Comparison of ENCODE assay signal across 8 cellular contexts in the genomic region with DNA sequence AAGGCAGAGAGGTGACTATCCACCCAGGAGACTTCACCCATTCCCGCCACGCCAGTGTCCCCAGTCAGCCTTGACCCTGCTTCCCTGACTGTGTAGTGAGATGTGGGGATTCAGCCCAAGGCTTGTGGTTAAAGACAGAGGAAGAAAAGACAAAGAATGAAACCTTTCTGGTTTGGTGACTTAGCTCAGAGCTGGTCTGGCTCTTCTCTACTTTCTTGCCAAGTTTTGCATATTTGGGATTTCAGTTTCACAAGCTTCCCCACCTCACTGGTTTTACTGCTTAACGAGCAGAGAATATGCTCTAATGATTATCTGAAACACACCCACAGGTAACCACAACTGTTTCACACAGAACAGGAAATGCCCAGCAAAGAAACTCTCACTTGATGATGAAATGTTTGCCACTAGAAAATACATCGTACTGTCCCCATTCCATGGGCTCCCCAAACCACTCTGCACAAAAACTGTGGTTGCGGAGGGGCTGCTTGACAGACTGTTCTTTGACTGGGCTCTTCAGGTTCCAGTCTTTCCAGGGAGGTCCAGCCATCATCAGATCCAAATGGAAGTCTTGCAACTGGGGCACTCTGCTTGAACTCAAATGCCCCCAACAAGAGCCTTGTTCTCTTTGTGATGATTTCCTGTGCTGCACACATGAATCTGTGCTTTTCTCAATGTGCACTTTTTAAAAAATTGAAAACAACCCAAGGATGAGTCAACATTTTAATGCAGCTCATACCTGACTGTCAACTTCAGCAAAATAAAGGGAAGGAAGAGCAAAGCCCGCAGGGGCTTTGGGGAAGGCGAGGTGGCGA.
DNase-seq lines count a peak whose midpoint lies in the region; ATAC-seq and TF ChIP-seq lines count a peak whose summit lies in the region.

No MANE protein-coding gene starts in this region.

- peaks cover 75% of the 10 kb centered on the region for H3K4me1 Mint-ChIP-seq in brain
- H3K4me1 Mint-ChIP-seq in naive thymus-derived CD8-positive, alpha-beta T cell: peaks cover 14 to 72% (median 16%) of the 10 kb centered on the region in 4 donors
- peaks cover 13% of the 10 kb centered on the region for H3K4me1 Mint-ChIP-seq in activated T-helper 2 cell treated with anti-CD3 and anti-CD28 coated beads, Interferon-gamma antibody, Interleukin-2, Interleukin-4, amounts not matched to agents 10 μg/mL and 5 μg/mL and 100 μg/mL, durations not matched to agents 14 hours and 24 hours and 36 hours (ENCODE audit: low read depth)

- H3K27me3 Mint-ChIP-seq in brain: no peaks in the 10 kb centered on the region
- peaks cover 0 to 5% (median 2%) of the 10 kb centered on the region in 5 donors for H3K27me3 Mint-ChIP-seq in naive thymus-derived CD8-positive, alpha-beta T cell
- H3K27me3 Mint-ChIP-seq in activated T-helper 2 cell treated with anti-CD3 and anti-CD28 coated beads, Interferon-gamma antibody, Interleukin-2, Interleukin-4, amounts not matched to agents 10 μg/mL and 5 μg/mL and 100 μg/mL, durations not matched to agents 14 hours and 24 hours and 36 hours (ENCODE audit: low read depth): peaks cover 30% of the 10 kb centered on the region

- TF ChIP-seq POLR2A in NB4 (IDR thresholded peaks at IDR 0.05; ENCODE audit: extremely low read depth, insufficient read length): no peak

- peak; percentile 92 for ATAC-seq in HG02759 (IDR thresholded peaks at IDR 0.05; ENCODE audit: unreplicated experiment)
- ATAC-seq in naive thymus-derived CD8-positive, alpha-beta T cell: peak; percentile 35 to 42

- peaks cover 11% of the 10 kb centered on the region for H3K36me3 Mint-ChIP-seq in brain
- H3K36me3 Mint-ChIP-seq in naive thymus-derived CD8-positive, alpha-beta T cell: no peaks in the 10 kb centered on the region
- H3K36me3 Mint-ChIP-seq in activated T-helper 2 cell treated with anti-CD3 and anti-CD28 coated beads, Interferon-gamma antibody, Interleukin-2, Interleukin-4, amounts not matched to agents 10 μg/mL and 5 μg/mL and 100 μg/mL, durations not matched to agents 14 hours and 24 hours and 36 hours (ENCODE audit: low read depth): no peaks in the 10 kb centered on the region

- intact Hi-C loops in activated T-helper 2 cell treated with anti-CD3 and anti-CD28 coated beads, Interferon-gamma antibody, Interleukin-2, Interleukin-4, amounts not matched to agents 10 μg/mL and 5 μg/mL and 100 μg/mL, durations not matched to agents 14 hours and 24 hours and 36 hours (cut with micrococcal nuclease): loop anchor here (10.0 kb wide), 1 partner anchor 350 kb away; no protein-coding TSS in a partner anchor

- peaks cover 0 to 7% (median 0%) of the 10 kb centered on the region in 5 experiments for H3K9me3 Mint-ChIP-seq in brain
- H3K9me3 Mint-ChIP-seq in naive thymus-derived CD8-positive, alpha-beta T cell: no peaks in the 10 kb centered on the region
- no peaks in the 10 kb centered on the region for H3K9me3 Mint-ChIP-seq in activated T-helper 2 cell treated with anti-CD3 and anti-CD28 coated beads, Interferon-gamma antibody, Interleukin-2, Interleukin-4, amounts not matched to agents 10 μg/mL and 5 μg/mL and 100 μg/mL, durations not matched to agents 14 hours and 24 hours and 36 hours

- peak; percentile 32 for DNase-seq in stimulated activated CD4-positive, alpha-beta T cell treated with anti-CD3 and anti-CD28 coated beads, Interleukin-15, amount 100 ng/mL, for 24 hours
- no peak for DNase-seq in stimulated activated CD4-positive, alpha-beta T cell treated with anti-CD3 and anti-CD28 coated beads, Interleukin-4, amount 100 ng/mL, for 4 hours
- DNase-seq in NB4 (ENCODE audit: low read depth) (peak; percentile 86), SW 1271 (lab: John Stamatoyannopoulos, UW) (no peak)
- DNase-seq in naive thymus-derived CD8-positive, alpha-beta T cell: no peak
- DNase-seq in activated T-helper 2 cell treated with anti-CD3 and anti-CD28 coated beads, Interferon-gamma antibody, Interleukin-2, Interleukin-4, amounts not matched to agents 10 μg/mL and 5 μg/mL and 100 μg/mL, durations not matched to agents 14 hours and 24 hours and 36 hours (ENCODE audit: low spot score): no peak

- no peak overlapping the region for H3K4me3 Mint-ChIP-seq in brain
- peak overlapping the region in 7 of 10 donors; percentile 17 to 46 (median 36) for H3K4me3 Mint-ChIP-seq in naive thymus-derived CD8-positive, alpha-beta T cell
- H3K4me3 Mint-ChIP-seq in activated T-helper 2 cell treated with anti-CD3 and anti-CD28 coated beads, Interferon-gamma antibody, Interleukin-2, Interleukin-4, amounts not matched to agents 10 μg/mL and 5 μg/mL and 100 μg/mL, durations not matched to agents 14 hours and 24 hours and 36 hours (ENCODE audit: low read depth): no peak overlapping the region

- no peak overlapping the region for H3K4me3 ChIP-seq in NB4 (ENCODE audit: low read depth, low read length)

- peak overlapping the region; percentile 0 to 86 (median 51) for H3K27ac Mint-ChIP-seq in brain
- H3K27ac Mint-ChIP-seq in naive thymus-derived CD8-positive, alpha-beta T cell: peak overlapping the region in 8 of 10 donors; percentile 38 to 78 (median 59)
- H3K27ac Mint-ChIP-seq in activated T-helper 2 cell treated with anti-CD3 and anti-CD28 coated beads, Interferon-gamma antibody, Interleukin-2, Interleukin-4, amounts not matched to agents 10 μg/mL and 5 μg/mL and 100 μg/mL, durations not matched to agents 14 hours and 24 hours and 36 hours: no peak overlapping the region

- TF ChIP-seq CTCF in NB4 (IDR thresholded peaks at IDR 0.05; ENCODE audit: low read depth, low read length) (no peak), brain (conservative IDR thresholded peaks at IDR 0.05) (no peak)

- POLR2A ChIA-PET in naive thymus-derived CD8-positive, alpha-beta T cell (lab: Charles Lee): no interaction called here

Comparison
In these comparisons a context has a peak if more than half of its experiments do, and no peak if none do; other contexts are left out.
1. DNase-seq: peak in stimulated activated CD4-positive, alpha-beta T cell treated with anti-CD3 and anti-CD28 coated beads, Interleukin-15, amount 100 ng/mL, for 24 hours (single experiment) and NB4 (single experiment); none in stimulated activated CD4-positive, alpha-beta T cell treated with anti-CD3 and anti-CD28 coated beads, Interleukin-4, amount 100 ng/mL, for 4 hours (0 of 2), naive thymus-derived CD8-positive, alpha-beta T cell (0 of 10), SW 1271 (0 of 2) and activated T-helper 2 cell treated with anti-CD3 and anti-CD28 coated beads, Interferon-gamma antibody, Interleukin-2, Interleukin-4, amounts not matched to agents 10 μg/mL and 5 μg/mL and 100 μg/mL, durations not matched to agents 14 hours and 24 hours and 36 hours (single experiment).
2. H3K4me3 Mint-ChIP-seq: peak in naive thymus-derived CD8-positive, alpha-beta T cell (7 of 10); none in brain (0 of 5) and activated T-helper 2 cell treated with anti-CD3 and anti-CD28 coated beads, Interferon-gamma antibody, Interleukin-2, Interleukin-4, amounts not matched to agents 10 μg/mL and 5 μg/mL and 100 μg/mL, durations not matched to agents 14 hours and 24 hours and 36 hours (single experiment).